8 cellular contexts compared by ENCODE assay signal in the genomic region with DNA sequence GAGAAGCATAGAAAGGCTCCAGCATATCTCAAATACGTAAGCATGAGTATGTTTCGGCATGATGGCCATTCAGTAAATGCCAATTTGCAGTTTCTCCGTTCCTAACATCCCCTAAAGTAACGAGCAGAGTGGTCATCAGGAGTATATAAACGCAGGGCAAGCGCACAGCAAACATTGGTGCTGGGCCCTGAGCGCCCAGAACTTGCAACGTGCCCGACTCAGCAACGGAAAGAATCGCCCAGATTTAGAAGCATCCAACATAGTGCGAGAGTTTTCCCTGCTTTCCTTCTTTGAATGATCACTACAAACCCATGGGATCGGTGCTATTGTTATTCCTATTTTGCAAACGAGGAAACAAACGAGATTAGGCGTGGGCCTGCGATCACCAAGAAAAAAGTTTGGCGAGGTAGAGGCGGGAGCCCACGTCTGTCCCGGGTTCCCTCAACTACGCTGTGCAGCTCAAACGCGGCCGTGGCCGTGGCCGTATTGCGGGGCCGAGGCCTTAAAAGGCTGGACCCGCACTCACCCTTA. TPM values are rescaled to one million over a fixed set of nuclear protein-coding genes. Genes with fewer than 3 reads are reported as not detected.
DNase-seq lines count a peak whose midpoint lies in the region; ATAC-seq and TF ChIP-seq lines count a peak whose summit lies in the region.

No MANE protein-coding gene starts in this region.

- ATAC-seq in Right ventricle myocardium inferior: no peak

- intact Hi-C loops in Right ventricle myocardium inferior (cut with DNase I): no loop called here
- intact Hi-C loops in cardiac septum (cut with DNase I): loop anchor here (5.0 kb wide), 1 partner anchor 308 kb away; the partner anchor contains the start of gene DCTN4
- intact Hi-C loops in stomach (cut with DNase I; ENCODE audit: low total_unique reads): no loop called here

- H3K27ac ChIP-seq in stomach: peak overlapping the region; percentile 93 to 99 (median 94)

- H3K4me3 Mint-ChIP-seq in immature natural killer cell: peak overlapping the region; percentile 91 to 100 (median 99)

- H3K4me1 Mint-ChIP-seq in immature natural killer cell: peaks cover 39 to 46% of the 10 kb centered on the region in 2 donors

- H3K36me3 ChIP-seq in adipocyte (ENCODE audit: control insufficient read depth, insufficient read depth, low read length, severe bottlenecking) (peaks cover 41% of the 10 kb centered on the region), stomach (peaks cover 35 to 40% (median 40%) of the 10 kb centered on the region in 4 donors)

- H3K9me3 ChIP-seq in adipocyte (ENCODE audit: control insufficient read depth, low read length): no peaks in the 10 kb centered on the region
- H3K9me3 ChIP-seq in stomach: no peaks in the 10 kb centered on the region

- TF ChIP-seq POLR2A in stomach (IDR thresholded peaks at IDR 0.05): no peak

- H3K27me3 ChIP-seq in adipocyte (replicated peaks; ENCODE audit: control insufficient read depth, insufficient read depth, low read length) (no peaks in the 10 kb centered on the region), stomach (no peaks in the 10 kb centered on the region)

- H3K4me3 ChIP-seq in adipocyte (ENCODE audit: low read length) (peak overlapping the region; percentile 100), stomach (peak overlapping the region; percentile 61 to 91 (median 70))

- H3K36me3 Mint-ChIP-seq in immature natural killer cell: peaks cover 18 to 39% (median 19%) of the 10 kb centered on the region in 3 donors

- no peak for TF ChIP-seq EP300 in stomach (IDR thresholded peaks at IDR 0.05)

- H3K4me1 ChIP-seq in adipocyte (ENCODE audit: control insufficient read depth, insufficient read depth, low read length) (peaks cover 31% of the 10 kb centered on the region), stomach (peaks cover 12 to 39% (median 28%) of the 10 kb centered on the region in 4 donors)

- DNase-seq in Right ventricle myocardium inferior (ENCODE audit: missing footprints): peak; percentile 41
- no peak for DNase-seq in cardiac septum (ENCODE audit: low spot score)
- DNase-seq in adipocyte (ENCODE audit: low read depth): peak; percentile 58
- peak in 1 of 3 donors; percentile 7 for DNase-seq in immature natural killer cell
- DNase-seq in stomach: no peak
- no peak for DNase-seq in ureter (ENCODE audit: low spot score)
- DNase-seq in KG1 (lab: John Stamatoyannopoulos, UW): no peak
- no peak for DNase-seq in activated CD4-positive, alpha-beta T cell treated with anti-CD3 and anti-CD28 coated beads, Interleukin-2, amount 50 U/mL, for 48 hours

- H3K27me3 Mint-ChIP-seq in immature natural killer cell (ENCODE audit: low read depth in 3 of 3): peaks cover 0 to 10% (median 7%) of the 10 kb centered on the region in 3 donors

- no peak for TF ChIP-seq CTCF in stomach (IDR thresholded peaks at IDR 0.05)

- H3K9ac ChIP-seq in adipocyte (ENCODE audit: low read length): peak overlapping the region; percentile 100

- H3K27ac Mint-ChIP-seq in immature natural killer cell: peak overlapping the region; percentile 99 to 100 (median 100)

- no peaks in the 10 kb centered on the region for H3K9me3 Mint-ChIP-seq in immature natural killer cell

- WGBS in stomach, 5 donors: 0 to 1% (median 0%) methylated on average over 30 of the region's 30 CpGs

RNA-seq across cellular contexts. Expression of gene RPS14, which starts 0.5 kb away (rescaled TPM):
- total RNA-seq in Right ventricle myocardium inferior: 1,267 TPM
- 852 TPM for total RNA-seq in cardiac septum
- 1,000 to 10,000 TPM; 3,321 to 6,011 (median 3,509) TPM for polyA plus RNA-seq in immature natural killer cell
- total RNA-seq in stomach: 1,000 to 10,000 TPM in 4 of 5 donors, 100 to 1,000 TPM in 1; 899 to 3,971 (median 1,858) TPM
- polyA plus RNA-seq in stomach: 1,000 to 10,000 TPM; 4,327 to 6,427 (median 4,820) TPM
- total RNA-seq in ureter: 2,344 TPM

RNA-seq across cellular contexts. Expression of gene CD74, which starts 36.3 kb away (rescaled TPM):
- total RNA-seq in Right ventricle myocardium inferior: 327 TPM
- 239 TPM for total RNA-seq in cardiac septum
- polyA plus RNA-seq in immature natural killer cell: 1,000 to 10,000 TPM in 2 of 3 donors, 100 to 1,000 TPM in 1; 982 to 1,268 (median 1,061) TPM
- total RNA-seq in stomach: 1,000 to 10,000 TPM in 1 of 5 donors, 100 to 1,000 TPM in 4; 102 to 1,185 (median 324) TPM
- 100 to 1,000 TPM; 177 to 883 (median 268) TPM for polyA plus RNA-seq in stomach
- total RNA-seq in ureter: 1,068 TPM

RNA-seq across cellular contexts. Expression of gene NDST1, which starts 58.9 kb away (rescaled TPM):
- total RNA-seq in Right ventricle myocardium inferior: 60.4 TPM
- total RNA-seq in cardiac septum: 67.6 TPM
- 1 to 10 TPM; 1.2 to 3.2 (median 1.4) TPM for polyA plus RNA-seq in immature natural killer cell
- 10 to 100 TPM; 14.2 to 32.9 (median 21.6) TPM for total RNA-seq in stomach
- polyA plus RNA-seq in stomach: 10 to 100 TPM in 1 of 3 donors, 1 to 10 TPM in 2; 6.4 to 15.3 (median 7.2) TPM
- total RNA-seq in ureter: 54.3 TPM

Comparison
In these comparisons a context has a peak if more than half of its experiments do, and no peak if none do; other contexts are left out.
1. DNase-seq: peak in Right ventricle myocardium inferior (single experiment) and adipocyte (single experiment); none in cardiac septum (single experiment), stomach (single experiment), ureter (single experiment), KG1 (single experiment) and activated CD4-positive, alpha-beta T cell treated with anti-CD3 and anti-CD28 coated beads, Interleukin-2, amount 50 U/mL, for 48 hours (0 of 2).